ENCODE assay signal across 1 cellular context in the genomic region with DNA sequence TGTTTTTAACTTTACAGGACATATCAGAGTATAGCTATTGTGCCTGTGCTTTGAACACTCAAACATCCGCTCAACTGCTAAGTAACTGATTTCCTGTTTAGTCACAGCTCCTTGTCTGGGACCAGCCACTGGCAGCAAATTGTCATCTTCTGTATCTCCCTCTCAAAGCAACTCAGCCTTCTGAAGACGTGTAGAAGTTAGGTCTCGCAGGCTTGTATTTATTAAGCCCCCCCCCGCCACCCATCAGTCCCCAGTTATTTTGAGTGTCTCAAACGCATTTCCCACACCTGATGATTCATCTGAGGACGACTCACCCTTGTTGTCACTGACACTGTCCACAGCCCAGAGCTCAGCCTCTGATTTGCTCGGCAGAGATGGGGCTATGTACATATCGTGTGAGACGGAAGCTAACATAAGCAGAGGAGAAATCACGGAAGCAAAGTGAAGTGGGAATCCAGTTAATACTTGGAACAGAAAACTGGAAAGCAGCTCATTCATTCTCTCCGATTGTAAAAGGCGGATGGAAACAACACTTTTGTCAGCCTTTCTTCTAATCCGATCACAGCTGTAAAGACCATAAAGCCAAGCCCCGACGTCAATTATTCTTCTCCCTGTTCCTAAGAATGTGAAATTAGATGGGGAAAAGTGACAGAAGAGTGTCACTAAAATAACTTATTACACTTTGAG.
A peak's percentile ranks its signal among the peaks of the same experiment; 100 is the strongest.
TF ChIP-seq lines count a peak whose summit lies in the region.

No MANE protein-coding gene starts in this region.

TF ChIP-seq in HepG2, 621 proteins besides CTCF, POLR2A, EP300 and RAD21:
- no peak for TF ChIP-seq ZFY (CRISPR knock-in tag; IDR thresholded peaks at IDR 0.05)
- no peak for TF ChIP-seq PLRG1 (conservative IDR thresholded peaks at IDR 0.05)
- no peak for TF ChIP-seq AGO2 (optimal IDR thresholded peaks at IDR 0.05; ENCODE audit: low read depth, low read length)
- TF ChIP-seq, protein P1, sequence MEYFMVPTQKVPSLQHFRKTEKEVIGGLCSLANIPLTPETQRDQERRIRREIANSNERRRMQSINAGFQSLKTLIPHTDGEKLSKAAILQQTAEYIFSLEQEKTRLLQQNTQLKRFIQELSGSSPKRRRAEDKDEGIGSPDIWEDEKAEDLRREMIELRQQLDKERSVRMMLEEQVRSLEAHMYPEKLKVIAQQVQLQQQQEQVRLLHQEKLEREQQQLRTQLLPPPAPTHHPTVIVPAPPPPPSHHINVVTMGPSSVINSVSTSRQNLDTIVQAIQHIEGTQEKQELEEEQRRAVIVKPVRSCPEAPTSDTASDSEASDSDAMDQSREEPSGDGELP (IDR thresholded peaks at IDR 0.05; ENCODE audit: borderline replicate concordance, low read depth) = no peak
- peak; percentile 72 for TF ChIP-seq FOSL2 (CRISPR knock-in tag; IDR thresholded peaks at IDR 0.05)
- TF ChIP-seq GTF2F1 (IDR thresholded peaks at IDR 0.05; ENCODE audit: low read length) = no peak
- no peak for TF ChIP-seq ZNF33B (CRISPR knock-in tag; IDR thresholded peaks at IDR 0.05)
- 0 out of 2 replicates have a peak, but pooled peaks have one; percentile 29 for TF ChIP-seq ZBTB38 (CRISPR knock-in tag; IDR thresholded peaks at IDR 0.05)
- no peak for TF ChIP-seq SRSF1 (optimal IDR thresholded peaks at IDR 0.05; ENCODE audit: low read depth, low read length)
- TF ChIP-seq, protein P2, sequence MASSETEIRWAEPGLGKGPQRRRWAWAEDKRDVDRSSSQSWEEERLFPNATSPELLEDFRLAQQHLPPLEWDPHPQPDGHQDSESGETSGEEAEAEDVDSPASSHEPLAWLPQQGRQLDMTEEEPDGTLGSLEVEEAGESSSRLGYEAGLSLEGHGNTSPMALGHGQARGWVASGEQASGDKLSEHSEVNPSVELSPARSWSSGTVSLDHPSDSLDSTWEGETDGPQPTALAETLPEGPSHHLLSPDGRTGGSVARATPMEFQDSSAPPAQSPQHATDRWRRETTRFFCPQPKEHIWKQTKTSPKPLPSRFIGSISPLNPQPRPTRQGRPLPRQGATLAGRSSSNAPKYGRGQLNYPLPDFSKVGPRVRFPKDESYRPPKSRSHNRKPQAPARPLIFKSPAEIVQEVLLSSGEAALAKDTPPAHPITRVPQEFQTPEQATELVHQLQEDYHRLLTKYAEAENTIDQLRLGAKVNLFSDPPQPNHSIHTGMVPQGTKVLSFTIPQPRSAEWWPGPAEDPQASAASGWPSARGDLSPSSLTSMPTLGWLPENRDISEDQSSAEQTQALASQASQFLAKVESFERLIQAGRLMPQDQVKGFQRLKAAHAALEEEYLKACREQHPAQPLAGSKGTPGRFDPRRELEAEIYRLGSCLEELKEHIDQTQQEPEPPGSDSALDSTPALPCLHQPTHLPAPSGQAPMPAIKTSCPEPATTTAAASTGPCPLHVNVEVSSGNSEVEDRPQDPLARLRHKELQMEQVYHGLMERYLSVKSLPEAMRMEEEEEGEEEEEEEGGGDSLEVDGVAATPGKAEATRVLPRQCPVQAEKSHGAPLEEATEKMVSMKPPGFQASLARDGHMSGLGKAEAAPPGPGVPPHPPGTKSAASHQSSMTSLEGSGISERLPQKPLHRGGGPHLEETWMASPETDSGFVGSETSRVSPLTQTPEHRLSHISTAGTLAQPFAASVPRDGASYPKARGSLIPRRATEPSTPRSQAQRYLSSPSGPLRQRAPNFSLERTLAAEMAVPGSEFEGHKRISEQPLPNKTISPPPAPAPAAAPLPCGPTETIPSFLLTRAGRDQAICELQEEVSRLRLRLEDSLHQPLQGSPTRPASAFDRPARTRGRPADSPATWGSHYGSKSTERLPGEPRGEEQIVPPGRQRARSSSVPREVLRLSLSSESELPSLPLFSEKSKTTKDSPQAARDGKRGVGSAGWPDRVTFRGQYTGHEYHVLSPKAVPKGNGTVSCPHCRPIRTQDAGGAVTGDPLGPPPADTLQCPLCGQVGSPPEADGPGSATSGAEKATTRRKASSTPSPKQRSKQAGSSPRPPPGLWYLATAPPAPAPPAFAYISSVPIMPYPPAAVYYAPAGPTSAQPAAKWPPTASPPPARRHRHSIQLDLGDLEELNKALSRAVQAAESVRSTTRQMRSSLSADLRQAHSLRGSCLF (CRISPR knock-in tag; IDR thresholded peaks at IDR 0.05; ENCODE audit: borderline replicate concordance) = no peak
- TF ChIP-seq, protein P3, sequence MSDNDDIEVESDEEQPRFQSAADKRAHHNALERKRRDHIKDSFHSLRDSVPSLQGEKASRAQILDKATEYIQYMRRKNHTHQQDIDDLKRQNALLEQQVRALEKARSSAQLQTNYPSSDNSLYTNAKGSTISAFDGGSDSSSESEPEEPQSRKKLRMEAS (IDR thresholded peaks at IDR 0.05) = no peak
- TF ChIP-seq, protein P4, sequence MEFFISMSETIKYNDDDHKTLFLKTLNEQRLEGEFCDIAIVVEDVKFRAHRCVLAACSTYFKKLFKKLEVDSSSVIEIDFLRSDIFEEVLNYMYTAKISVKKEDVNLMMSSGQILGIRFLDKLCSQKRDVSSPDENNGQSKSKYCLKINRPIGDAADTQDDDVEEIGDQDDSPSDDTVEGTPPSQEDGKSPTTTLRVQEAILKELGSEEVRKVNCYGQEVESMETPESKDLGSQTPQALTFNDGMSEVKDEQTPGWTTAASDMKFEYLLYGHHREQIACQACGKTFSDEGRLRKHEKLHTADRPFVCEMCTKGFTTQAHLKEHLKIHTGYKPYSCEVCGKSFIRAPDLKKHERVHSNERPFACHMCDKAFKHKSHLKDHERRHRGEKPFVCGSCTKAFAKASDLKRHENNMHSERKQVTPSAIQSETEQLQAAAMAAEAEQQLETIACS (CRISPR knock-in tag; IDR thresholded peaks at IDR 0.05) = no peak
- TF ChIP-seq SPEN (CRISPR knock-in tag; IDR thresholded peaks at IDR 0.05; ENCODE audit: low read depth) = no peak
- TF ChIP-seq ARID2 (CRISPR knock-in tag; IDR thresholded peaks at IDR 0.05; ENCODE audit: borderline replicate concordance) = no peak
- no peak for TF ChIP-seq NFE2L1 (CRISPR knock-in tag; IDR thresholded peaks at IDR 0.05; ENCODE audit: borderline replicate concordance)
- no peak for TF ChIP-seq SRSF9 (IDR thresholded peaks at IDR 0.05; ENCODE audit: borderline replicate concordance, insufficient read depth, low read depth, low read length, poor library complexity, severe bottlenecking)
- no peak for TF ChIP-seq NFRKB (IDR thresholded peaks at IDR 0.05)
